In genomic region chr14:77760381-77761204, GRCh38 we compare ENCODE assay signal across 1 cellular context.
TF ChIP-seq lines count a peak whose summit lies in the region.

Gene SNW1 (minus strand): TSS chr14:77761156. CDS start chr14:77761127, 29 bp downstream.

TF ChIP-seq in K562, 482 proteins besides CTCF, POLR2A, EP300 and RAD21 (continued from another document and continues in another):
- TF ChIP-seq FOXO4 (CRISPR knock-in tag; IDR thresholded peaks at IDR 0.05) (no peak), PATZ1 (CRISPR knock-in tag; IDR thresholded peaks at IDR 0.05; ENCODE audit: borderline replicate concordance) (no peak), ZBTB17 (CRISPR knock-in tag; IDR thresholded peaks at IDR 0.05) (no peak), PML (IDR thresholded peaks at IDR 0.05; ENCODE audit: low read length) (peak; percentile 22; the same call in 1 of the 2 replicates), RUNX1 (IDR thresholded peaks at IDR 0.05; ENCODE audit: low read depth) (no peak), ZNF224 (CRISPR knock-in tag; IDR thresholded peaks at IDR 0.05) (no peak), ZNF584 (CRISPR knock-in tag; IDR thresholded peaks at IDR 0.05; ENCODE audit: low read depth) (no peak), ZNF324 (CRISPR knock-in tag; IDR thresholded peaks at IDR 0.05) (no peak), BCOR (IDR thresholded peaks at IDR 0.05) (0 out of 2 replicates have a peak, but pooled peaks have one; percentile 19), WHSC1 (IDR thresholded peaks at IDR 0.05; ENCODE audit: low read length) (no peak), NR2C1 (IDR thresholded peaks at IDR 0.05) (0 out of 2 replicates have a peak, but pooled peaks have one; percentile 21), NR2C1 (tag; IDR thresholded peaks at IDR 0.05) (peak; percentile 20; the same call in 1 of the 2 replicates), RBM39 (optimal IDR thresholded peaks at IDR 0.05; ENCODE audit: low read depth, low read length) (no peak), GABPB1 (CRISPR knock-in tag; IDR thresholded peaks at IDR 0.05) (peak; percentile 73), ZNF766 (CRISPR knock-in tag; conservative IDR thresholded peaks at IDR 0.05) (0 out of 2 replicates have a peak, but pooled peaks have one; percentile 45), FOSL1 (tag; conservative IDR thresholded peaks at IDR 0.05) (no peak), CBX2 (IDR thresholded peaks at IDR 0.05; ENCODE audit: insufficient read depth, low read length, poor library complexity, severe bottlenecking) (no peak), ZBTB5 (IDR thresholded peaks at IDR 0.05) (peak; percentile 82), ZNF212 (CRISPR knock-in tag; IDR thresholded peaks at IDR 0.05) (no peak), TEAD4 (IDR thresholded peaks at IDR 0.05; ENCODE audit: low read length) (no peak), TEAD4 (CRISPR knock-in tag; IDR thresholded peaks at IDR 0.05; ENCODE audit: borderline replicate concordance) (no peak), CTBP1 (IDR thresholded peaks at IDR 0.05; ENCODE audit: borderline replicate concordance) (peak; percentile 70; the same call in 1 of the 2 replicates), UBTF (IDR thresholded peaks at IDR 0.05; ENCODE audit: borderline replicate concordance in 1 of 2, low read depth in 2 of 2, low read length in 2 of 2) (no peak), BRCA1 (IDR thresholded peaks at IDR 0.05) (no peak), BRCA1 (CRISPR knock-in tag; IDR thresholded peaks at IDR 0.05) (no peak), NR2C2 (CRISPR knock-in tag; IDR thresholded peaks at IDR 0.05) (no peak), NR2C2 (tag; IDR thresholded peaks at IDR 0.05) (peak; percentile 80), ZNF280A (IDR thresholded peaks at IDR 0.05; ENCODE audit: low read depth, partially characterized antibody) (no peak), ZNF76 (CRISPR knock-in tag; IDR thresholded peaks at IDR 0.05; ENCODE audit: borderline replicate concordance) (no peak), NKRF (IDR thresholded peaks at IDR 0.05; ENCODE audit: borderline replicate concordance) (peak; percentile 59; the same call in 1 of the 2 replicates), HINFP (tag; conservative IDR thresholded peaks at IDR 0.05; ENCODE audit: low read depth) (peak; percentile 88), TAF1 (IDR thresholded peaks at IDR 0.05; ENCODE audit: control insufficient read depth, extremely low read depth, insufficient read depth, low read length, severe bottlenecking) (peak; percentile 75), RBBP5 (IDR thresholded peaks at IDR 0.05; ENCODE audit: borderline replicate concordance, insufficient read depth, low read length, poor library complexity, severe bottlenecking) (peak; percentile 83), THRB (CRISPR knock-in tag; conservative IDR thresholded peaks at IDR 0.05) (no peak), ZBTB49 (CRISPR knock-in tag; IDR thresholded peaks at IDR 0.05; ENCODE audit: borderline replicate concordance) (no peak), GABPA (tag; conservative IDR thresholded peaks at IDR 0.05; ENCODE audit: low read depth) (peak; percentile 87), E2F4 (CRISPR knock-in tag; IDR thresholded peaks at IDR 0.05; ENCODE audit: low read depth) (no peak), E2F6 (IDR thresholded peaks at IDR 0.05; ENCODE audit: borderline replicate concordance in 1 of 2, extremely low read depth in 1 of 2, insufficient read depth in 1 of 2, insufficient read length in 1 of 2, low read depth in 1 of 2, low read length in 1 of 2, poor library complexity in 1 of 2, severe bottlenecking in 1 of 2) (peak in 1 of 2 experiments; percentile 8), TAF7 (tag; IDR thresholded peaks at IDR 0.05) (peak; percentile 61; the same call in 1 of the 2 replicates), CCAR2 (IDR thresholded peaks at IDR 0.05; ENCODE audit: low read depth, low read length) (no peak), CXXC5 (CRISPR knock-in tag; IDR thresholded peaks at IDR 0.05) (0 out of 2 replicates have a peak, but pooled peaks have one; percentile 29), ASH1L (IDR thresholded peaks at IDR 0.05; ENCODE audit: borderline replicate concordance, low read depth, partially characterized antibody) (no peak), NFIC (IDR thresholded peaks at IDR 0.05) (no peak), SUPT5H (IDR thresholded peaks at IDR 0.05) (peak; percentile 82), CBFA2T2 (conservative IDR thresholded peaks at IDR 0.05) (no peak), NFRKB (IDR thresholded peaks at IDR 0.05; ENCODE audit: low read depth) (peak; percentile 86)
